Comparison of ENCODE assay signal across 15 cellular contexts in the genomic region with DNA sequence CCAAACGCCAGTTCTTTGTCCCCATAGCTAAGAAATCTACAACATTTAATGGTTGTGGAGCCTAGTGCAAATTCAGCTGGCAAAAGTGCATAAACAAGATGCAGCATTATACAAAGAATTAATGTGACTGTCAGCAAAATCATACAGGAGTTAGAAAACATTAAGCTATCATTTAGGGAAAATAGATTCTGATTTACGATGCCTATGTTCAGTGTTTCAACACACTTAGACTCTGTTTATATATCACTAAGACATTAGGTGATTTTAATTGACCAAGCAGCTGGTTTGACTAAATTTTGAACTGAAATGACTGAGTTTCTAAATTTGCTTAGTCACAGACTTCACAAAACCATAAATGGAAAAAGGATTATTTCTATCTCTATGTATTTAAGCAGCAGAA.
A peak's percentile ranks its signal among the peaks of the same experiment; 100 is the strongest.
DNase-seq lines count a peak whose midpoint lies in the region; TF ChIP-seq lines count a peak whose summit lies in the region.
"Had no signal": no experiment of that assay in that cellular context is flagged by ENCODE, and none has a peak within 500 bp of the region (broad histone marks: within the 10 kb centered on the region; RNA-seq: fewer than 3 reads in every experiment).

No MANE protein-coding gene starts in this region.

- H3K9me3 ChIP-seq in SK-N-MC (ENCODE audit: low read depth, low read length), result 0 out of 2 replicates have a peak, but pooled peaks cover under 1% of the 10 kb centered on the region
- H3K9me3 ChIP-seq: BLaER1, SJCRH30 had no signal

- H3K27me3 ChIP-seq in dorsolateral prefrontal cortex, result no peaks in the 10 kb centered on the region
- H3K27me3 ChIP-seq: BLaER1, SJCRH30 had no signal

- no peak overlapping the region for H3K9ac ChIP-seq in SK-N-MC (ENCODE audit: insufficient read length)
- H3K9ac ChIP-seq: BLaER1, GM23248, KMS-11 had no signal

- TF ChIP-seq CTCF in dorsolateral prefrontal cortex (IDR thresholded peaks at IDR 0.05 in 54 of 56, conservative IDR thresholded peaks at IDR 0.05 in 2 of 56; ENCODE audit: low read depth in 1 of 56, partially characterized antibody in 56 of 56), result no peak

- H3K36me3 ChIP-seq in SK-N-MC (ENCODE audit: insufficient read depth, low read length), result no peaks in the 10 kb centered on the region
- H3K36me3 ChIP-seq: BLaER1, SJCRH30 had no signal

- no peak overlapping the region for H3K4me3 ChIP-seq in SK-N-MC
- H3K4me3 ChIP-seq in dorsolateral prefrontal cortex, result no peak overlapping the region
- H3K4me3 ChIP-seq: BLaER1, GM12878, GM23248, SJCRH30 had no signal

- intact Hi-C loops in dorsolateral prefrontal cortex (cut with DNase I), result no loop called here

- peak; percentile 64 for DNase-seq in DMS153 (lab: John Stamatoyannopoulos, UW)
- peak; percentile 5 for DNase-seq in GM04504 (ENCODE audit: low read depth)
- peak; percentile 29 to 54 for DNase-seq in NCI-H1930 (lab: John Stamatoyannopoulos, UW)
- DNase-seq in SK-N-MC (ENCODE audit: low read depth, low spot score), result peak; percentile 37
- no peak for DNase-seq in dorsolateral prefrontal cortex
- DNase-seq in NCI-H2196 treated with DMSO at 0.1 percent for 48 hours (lab: John Stamatoyannopoulos, UW; ENCODE audit: unreplicated experiment), result no peak
- no peak for DNase-seq in HUDEP-2 (lab: John Stamatoyannopoulos, UW; ENCODE audit: unreplicated experiment in 76 of 76)
- DNase-seq: CD8-positive, alpha-beta memory T cell; GM23248; NCI-H524 treated with DMSO at 0.1 percent for 48 hours; SJCRH30; T1000 had no signal

- H3K27ac ChIP-seq in SK-N-MC (peak overlapping the region; percentile 32; the same call in 1 of the 2 replicates), dorsolateral prefrontal cortex (no peak overlapping the region)
- H3K27ac ChIP-seq: BLaER1, GM23248, KMS-11, SJCRH30 had no signal

Comparison
In these comparisons a context has a peak if more than half of its experiments do, and no peak if none do; other contexts are left out.
1. DNase-seq: peak in DMS153 (single experiment), GM04504 (single experiment), NCI-H1930 (2 of 2) and SK-N-MC (single experiment); none in dorsolateral prefrontal cortex (0 of 10), NCI-H2196 treated with DMSO at 0.1 percent for 48 hours (single experiment) and HUDEP-2 (0 of 76).